ENCODE assay signal across 30 cellular contexts in the genomic region with DNA sequence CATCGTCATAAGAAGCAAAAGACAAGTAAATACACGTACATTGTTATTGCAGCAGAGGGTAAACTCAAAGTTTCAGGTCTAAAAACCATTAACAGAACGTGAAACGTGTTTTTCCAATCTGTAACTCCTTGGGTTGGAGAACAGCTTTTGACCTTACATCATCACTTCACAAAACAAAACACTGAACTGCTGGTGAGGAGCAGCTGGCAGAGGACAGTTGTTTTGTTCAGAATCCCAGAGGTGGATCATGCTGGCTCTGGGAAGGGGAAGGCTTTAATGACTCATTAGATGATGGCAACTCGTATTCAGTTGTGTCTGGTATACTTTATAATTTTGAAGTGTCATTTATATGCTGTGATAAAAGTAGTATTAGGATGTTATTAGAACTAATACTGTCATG.
DNase-seq lines count a peak whose midpoint lies in the region; ATAC-seq and TF ChIP-seq lines count a peak whose summit lies in the region.
"Had no signal": no experiment of that assay in that cellular context is flagged by ENCODE, and none has a peak within 500 bp of the region (broad histone marks: within the 10 kb centered on the region; RNA-seq: fewer than 3 reads in every experiment).

No MANE protein-coding gene starts in this region.

- no peaks in the 10 kb centered on the region for H3K36me3 Mint-ChIP-seq in chondrocyte (ENCODE audit: low read depth)
- H3K36me3 Mint-ChIP-seq in glutamatergic neuron (ENCODE audit: unreplicated experiment) = peaks cover 6% of the 10 kb centered on the region
- no peaks in the 10 kb centered on the region for H3K36me3 Mint-ChIP-seq in T-helper 17 cell (ENCODE audit: low read depth)
- H3K36me3 Mint-ChIP-seq: activated naive CD8-positive, alpha-beta T cell treated with anti-CD3 and anti-CD28 coated beads, Interleukin-2, amount 10 ng/mL, durations not matched to agents 7 days and 5 days had no signal

- DNase-seq in AG20443 (ENCODE audit: low spot score) (peak; percentile 12), NCI-H446 treated with DMSO at 0.1 percent for 48 hours (lab: John Stamatoyannopoulos, UW) (peak; percentile 37), chondrocyte (ENCODE audit: low spot score) (no peak), glutamatergic neuron (peak; percentile 50), T-helper 17 cell (no peak), NCI-H82 (lab: John Stamatoyannopoulos, UW) (no peak)
- DNase-seq in activated CD4-positive, CD25-positive, alpha-beta regulatory T cell (lab: John Stamatoyannopoulos, UW) = no peak
- DNase-seq: activated CD4-positive, alpha-beta T cell treated with anti-CD3 and anti-CD28 coated beads, Interleukin-2, amount 50 U/mL, for 48 hours; activated CD4-positive, CD25-positive, alpha-beta regulatory T cell treated with anti-CD3 and anti-CD28 coated beads, Interleukin-2, amount 50 U/mL, for 72 hours; activated gamma-delta T cell treated with Interleukin-2 at 50 U/mL for 16 hours; activated naive CD8-positive, alpha-beta T cell treated with anti-CD3 and anti-CD28 coated beads, Interleukin-2, amount 10 ng/mL, durations not matched to agents 7 days and 5 days; activated T-cell treated with anti-CD3 and anti-CD28 coated beads, Interleukin-2, amount 50 U/mL, for 48 hours; CD4-positive, alpha-beta T cell; GOT3; HFFc6; kidney; left ventricle myocardium superior; MV-4-11; NCI-H1436 treated with DMSO at 0.1 percent for 48 hours; NCI-H524 treated with DMSO at 0.1 percent for 48 hours; NK-92 treated with Interleukin-12 subunit alpha and Interleukin-12 subunit beta, amount 100 ng/mL, for 24 hours; PC-3; right lobe of liver; stimulated activated CD4-positive, alpha-beta T cell treated with anti-CD3 and anti-CD28 coated beads, Interleukin-4, amount 100 ng/mL, for 1 hour; T-helper 2 cell; tibial artery had no signal

- TF ChIP-seq CTCF in chondrocyte (IDR thresholded peaks at IDR 0.05) (no peak), glutamatergic neuron (IDR thresholded peaks at IDR 0.05; ENCODE audit: partially characterized antibody, unreplicated experiment) (no peak)

- no peak overlapping the region for H3K4me3 Mint-ChIP-seq in chondrocyte (ENCODE audit: unreplicated experiment)
- no peak overlapping the region for H3K4me3 Mint-ChIP-seq in glutamatergic neuron (ENCODE audit: unreplicated experiment)
- no peak overlapping the region for H3K4me3 Mint-ChIP-seq in T-helper 17 cell
- H3K4me3 Mint-ChIP-seq: activated naive CD8-positive, alpha-beta T cell treated with anti-CD3 and anti-CD28 coated beads, Interleukin-2, amount 10 ng/mL, durations not matched to agents 7 days and 5 days; CD4-positive, alpha-beta T cell; HFFc6 had no signal

- no peak for ATAC-seq in T-helper 17 cell
- no peak for ATAC-seq in HG03521 (IDR thresholded peaks at IDR 0.05; ENCODE audit: unreplicated experiment)
- ATAC-seq: A549, left ventricle myocardium superior, PC-3, right lobe of liver, SK-N-SH treated with all-trans-retinoic acid at 6 μM for 48 hours had no signal

- peak overlapping the region; percentile 45 for H3K27ac Mint-ChIP-seq in chondrocyte (ENCODE audit: unreplicated experiment)
- peak overlapping the region; percentile 93 for H3K27ac Mint-ChIP-seq in glutamatergic neuron (ENCODE audit: unreplicated experiment)
- no peak overlapping the region for H3K27ac Mint-ChIP-seq in T-helper 17 cell
- H3K27ac Mint-ChIP-seq: activated naive CD8-positive, alpha-beta T cell treated with anti-CD3 and anti-CD28 coated beads, Interleukin-2, amount 10 ng/mL, durations not matched to agents 7 days and 5 days; CD4-positive, alpha-beta T cell; HFFc6 had no signal

- H3K27me3 Mint-ChIP-seq in chondrocyte (ENCODE audit: low read depth) (no peaks in the 10 kb centered on the region), glutamatergic neuron (ENCODE audit: unreplicated experiment) (peaks cover 8% of the 10 kb centered on the region), T-helper 17 cell (no peaks in the 10 kb centered on the region)
- H3K27me3 Mint-ChIP-seq: activated naive CD8-positive, alpha-beta T cell treated with anti-CD3 and anti-CD28 coated beads, Interleukin-2, amount 10 ng/mL, durations not matched to agents 7 days and 5 days; CD4-positive, alpha-beta T cell had no signal

- peaks cover 18% of the 10 kb centered on the region for H3K4me1 Mint-ChIP-seq in chondrocyte (ENCODE audit: low read depth)
- peaks cover 19% of the 10 kb centered on the region for H3K4me1 Mint-ChIP-seq in glutamatergic neuron (ENCODE audit: low read depth, unreplicated experiment)
- no peaks in the 10 kb centered on the region for H3K4me1 Mint-ChIP-seq in T-helper 17 cell
- H3K4me1 Mint-ChIP-seq: activated naive CD8-positive, alpha-beta T cell treated with anti-CD3 and anti-CD28 coated beads, Interleukin-2, amount 10 ng/mL, durations not matched to agents 7 days and 5 days had no signal

- no peaks in the 10 kb centered on the region for H3K9me3 ChIP-seq in T-helper 17 cell (ENCODE audit: control insufficient read depth, low read length, poor library complexity, severe bottlenecking)
- H3K9me3 ChIP-seq: A549, ascending aorta had no signal

- H3K9me3 Mint-ChIP-seq in chondrocyte (ENCODE audit: low read depth) (peaks cover 7% of the 10 kb centered on the region), glutamatergic neuron (ENCODE audit: unreplicated experiment) (peaks cover 6% of the 10 kb centered on the region)
- H3K9me3 Mint-ChIP-seq: activated naive CD8-positive, alpha-beta T cell treated with anti-CD3 and anti-CD28 coated beads, Interleukin-2, amount 10 ng/mL, durations not matched to agents 7 days and 5 days had no signal

Comparison
In these comparisons a context has a peak if more than half of its experiments do, and no peak if none do; other contexts are left out.
1. DNase-seq: peak in AG20443 (single experiment), NCI-H446 treated with DMSO at 0.1 percent for 48 hours (single experiment) and glutamatergic neuron (single experiment); none in chondrocyte (single experiment), T-helper 17 cell (0 of 3), NCI-H82 (single experiment) and activated CD4-positive, CD25-positive, alpha-beta regulatory T cell (0 of 4).